ENCODE assay signal across 1 cellular context in genomic region chr1:28147264-28148094, GRCh38.
TF ChIP-seq lines count a peak whose summit lies in the region.

No MANE protein-coding gene starts in this region.

TF ChIP-seq in IMR-90, 13 proteins besides CTCF, POLR2A, EP300 and RAD21:
- TF ChIP-seq ELK1 (IDR thresholded peaks at IDR 0.05; ENCODE audit: borderline replicate concordance, low read depth, low read length) (no peak), RFX5 (IDR thresholded peaks at IDR 0.05; ENCODE audit: low read depth, low read length) (no peak), MAZ (IDR thresholded peaks at IDR 0.05; ENCODE audit: borderline replicate concordance, low read depth, low read length) (no peak), MAFK (IDR thresholded peaks at IDR 0.05; ENCODE audit: low read depth, low read length) (no peak), NFE2L2 (IDR thresholded peaks at IDR 0.05; ENCODE audit: low read depth, low read length) (no peak), SMC3 (IDR thresholded peaks at IDR 0.05; ENCODE audit: low read depth, low read length) (no peak), FOS (IDR thresholded peaks at IDR 0.05; ENCODE audit: low read depth, low read length) (no peak), CHD1 (IDR thresholded peaks at IDR 0.05; ENCODE audit: low read depth, low read length) (no peak), BHLHE40 (IDR thresholded peaks at IDR 0.05; ENCODE audit: low read depth, low read length) (no peak), MXI1 (IDR thresholded peaks at IDR 0.05; ENCODE audit: borderline replicate concordance, low read depth, low read length) (no peak), RCOR1 (IDR thresholded peaks at IDR 0.05; ENCODE audit: insufficient replicate concordance, low read length) (no peak), CEBPB (IDR thresholded peaks at IDR 0.05; ENCODE audit: low read depth, low read length) (no peak)
- TF ChIP-seq, protein P1, sequence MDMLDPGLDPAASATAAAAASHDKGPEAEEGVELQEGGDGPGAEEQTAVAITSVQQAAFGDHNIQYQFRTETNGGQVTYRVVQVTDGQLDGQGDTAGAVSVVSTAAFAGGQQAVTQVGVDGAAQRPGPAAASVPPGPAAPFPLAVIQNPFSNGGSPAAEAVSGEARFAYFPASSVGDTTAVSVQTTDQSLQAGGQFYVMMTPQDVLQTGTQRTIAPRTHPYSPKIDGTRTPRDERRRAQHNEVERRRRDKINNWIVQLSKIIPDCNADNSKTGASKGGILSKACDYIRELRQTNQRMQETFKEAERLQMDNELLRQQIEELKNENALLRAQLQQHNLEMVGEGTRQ (IDR thresholded peaks at IDR 0.05; ENCODE audit: low read depth, low read length): no peak
